Comparison of ENCODE assay signal across 16 cellular contexts in the genomic region with DNA sequence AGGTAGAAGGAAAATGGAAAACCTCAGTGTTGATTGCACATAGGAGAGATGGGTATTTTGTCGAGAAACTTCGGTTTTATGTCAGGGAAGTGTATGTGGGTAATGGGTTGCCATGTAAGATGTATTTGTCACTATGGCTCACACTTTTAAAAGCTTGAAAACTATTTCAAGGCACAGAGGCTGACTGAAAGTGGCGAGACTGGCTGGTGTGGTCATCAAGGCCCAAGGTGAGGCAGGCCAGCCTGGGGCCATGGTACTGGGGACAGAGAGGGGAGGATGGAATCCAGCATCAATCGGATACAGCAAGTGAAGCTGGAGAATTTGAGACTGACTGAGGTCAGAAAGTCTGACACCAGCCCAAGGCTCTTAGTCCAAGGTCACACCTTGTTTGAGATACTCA. TPM values are rescaled to one million over a fixed set of nuclear protein-coding genes. Genes with fewer than 3 reads are reported as not detected.
DNase-seq lines count a peak whose midpoint lies in the region; ATAC-seq and TF ChIP-seq lines count a peak whose summit lies in the region.
"Had no signal": no experiment of that assay in that cellular context is flagged by ENCODE, and none has a peak within 500 bp of the region (broad histone marks: within the 10 kb centered on the region; RNA-seq: fewer than 3 reads in every experiment).

No MANE protein-coding gene starts in this region.

- no peaks in the 10 kb centered on the region for H3K27me3 ChIP-seq in CD4-positive, CD25-positive, alpha-beta regulatory T cell (ENCODE audit: control insufficient read depth, insufficient read depth, low read length)
- H3K27me3 ChIP-seq: MG63 had no signal

- H3K27ac ChIP-seq in CD4-positive, CD25-positive, alpha-beta regulatory T cell (ENCODE audit: insufficient read depth, low read length, poor library complexity, severe bottlenecking): no peak overlapping the region
- 0 out of 2 replicates have a peak overlapping the region, but pooled peaks have one; percentile 22 for H3K27ac ChIP-seq in RWPE1
- H3K27ac ChIP-seq: C4-2B, PC-9 had no signal

- H3K27ac Mint-ChIP-seq in CD4-positive, CD25-positive, alpha-beta regulatory T cell: peak overlapping the region in 2 of 3 donors; percentile 51 to 65
- H3K27ac Mint-ChIP-seq in endothelial cell (ENCODE audit: unreplicated experiment): no peak overlapping the region
- peak overlapping the region; percentile 56 for H3K27ac Mint-ChIP-seq in stimulated activated naive B cell treated with anti-CD40 and anti-IgM and Interleukin-4, amounts not matched to agents 10 μg/mL and 1 μg/mL and 100 μg/mL, for 72 hours

- POLR2A ChIA-PET in RWPE1 (lab: Yijun Ruan, JAX; ENCODE audit: low non-redundant PET): no interaction called here

- no peaks in the 10 kb centered on the region for H3K4me1 ChIP-seq in CD4-positive, CD25-positive, alpha-beta regulatory T cell (ENCODE audit: control insufficient read depth, insufficient read depth, low read length, poor library complexity, severe bottlenecking)

- H3K27me3 Mint-ChIP-seq in CD4-positive, CD25-positive, alpha-beta regulatory T cell: no peaks in the 10 kb centered on the region
- peaks cover 4% of the 10 kb centered on the region for H3K27me3 Mint-ChIP-seq in endothelial cell (ENCODE audit: unreplicated experiment)
- no peaks in the 10 kb centered on the region for H3K27me3 Mint-ChIP-seq in stimulated activated naive B cell treated with anti-CD40 and anti-IgM and Interleukin-4, amounts not matched to agents 10 μg/mL and 1 μg/mL and 100 μg/mL, for 72 hours

- CTCF ChIA-PET in RWPE1 (lab: Yijun Ruan, JAX): no interaction called here

- no peaks in the 10 kb centered on the region for H3K9me3 ChIP-seq in CD4-positive, CD25-positive, alpha-beta regulatory T cell (ENCODE audit: control insufficient read depth in 2 of 2, low read length in 2 of 2)
- H3K9me3 ChIP-seq: MG63 had no signal

- H3K9me3 Mint-ChIP-seq in CD4-positive, CD25-positive, alpha-beta regulatory T cell: no peaks in the 10 kb centered on the region
- no peaks in the 10 kb centered on the region for H3K9me3 Mint-ChIP-seq in endothelial cell (ENCODE audit: unreplicated experiment)
- H3K9me3 Mint-ChIP-seq in stimulated activated naive B cell treated with anti-CD40 and anti-IgM and Interleukin-4, amounts not matched to agents 10 μg/mL and 1 μg/mL and 100 μg/mL, for 72 hours: no peaks in the 10 kb centered on the region

- peaks cover 0 to 13% (median 4%) of the 10 kb centered on the region in 4 donors for H3K4me1 Mint-ChIP-seq in CD4-positive, CD25-positive, alpha-beta regulatory T cell
- H3K4me1 Mint-ChIP-seq in endothelial cell (ENCODE audit: unreplicated experiment): no peaks in the 10 kb centered on the region
- peaks cover 14 to 15% of the 10 kb centered on the region in 2 donors for H3K4me1 Mint-ChIP-seq in stimulated activated naive B cell treated with anti-CD40 and anti-IgM and Interleukin-4, amounts not matched to agents 10 μg/mL and 1 μg/mL and 100 μg/mL, for 72 hours

- TF ChIP-seq CTCF in RWPE1 (conservative IDR thresholded peaks at IDR 0.05; ENCODE audit: low read depth) (no peak), endothelial cell (IDR thresholded peaks at IDR 0.05; ENCODE audit: unreplicated experiment) (no peak)

- peaks cover 33% of the 10 kb centered on the region for H3K36me3 Mint-ChIP-seq in CD4-positive, CD25-positive, alpha-beta regulatory T cell
- H3K36me3 Mint-ChIP-seq in endothelial cell (ENCODE audit: low read depth, unreplicated experiment): peaks cover 22% of the 10 kb centered on the region
- H3K36me3 Mint-ChIP-seq in stimulated activated naive B cell treated with anti-CD40 and anti-IgM and Interleukin-4, amounts not matched to agents 10 μg/mL and 1 μg/mL and 100 μg/mL, for 72 hours: peaks cover 45 to 63% of the 10 kb centered on the region in 2 donors

- H3K4me3 Mint-ChIP-seq in CD4-positive, CD25-positive, alpha-beta regulatory T cell: no peak overlapping the region
- H3K4me3 Mint-ChIP-seq in endothelial cell (ENCODE audit: unreplicated experiment): peak overlapping the region; percentile 27
- no peak overlapping the region for H3K4me3 Mint-ChIP-seq in stimulated activated naive B cell treated with anti-CD40 and anti-IgM and Interleukin-4, amounts not matched to agents 10 μg/mL and 1 μg/mL and 100 μg/mL, for 72 hours

- no peak for ATAC-seq in CD4-positive, CD25-positive, alpha-beta regulatory T cell (ENCODE audit: low read depth in 2 of 2)
- no peak for ATAC-seq in stimulated activated naive B cell treated with anti-CD40 and anti-IgM and Interleukin-4, amounts not matched to agents 10 μg/mL and 1 μg/mL and 100 μg/mL, for 72 hours (replicated peaks)
- ATAC-seq in HG02885 (IDR thresholded peaks at IDR 0.05; ENCODE audit: poor library complexity, unreplicated experiment) (no peak), GM18870 (IDR thresholded peaks at IDR 0.05; ENCODE audit: unreplicated experiment) (no peak)

- DNase-seq in CD4-positive, CD25-positive, alpha-beta regulatory T cell: no peak
- no peak for DNase-seq in RWPE1 (ENCODE audit: low spot score)
- DNase-seq in endothelial cell (ENCODE audit: low spot score): no peak
- DNase-seq in stimulated activated naive B cell treated with anti-CD40 and anti-IgM and Interleukin-4, amounts not matched to agents 10 μg/mL and 1 μg/mL and 100 μg/mL, for 72 hours: no peak
- DNase-seq in islet precursor cell: no peak
- DNase-seq: EL, MG63, NCI-H1092, NCI-H146, NCI-H2081 treated with DMSO at 0.1 percent for 48 hours, NCI-H510A, NCI-H774, PC-9 had no signal

- H3K36me3 ChIP-seq in CD4-positive, CD25-positive, alpha-beta regulatory T cell (ENCODE audit: control insufficient read depth, insufficient read depth, low read length): peaks cover 64% of the 10 kb centered on the region

- no peak overlapping the region for H3K4me3 ChIP-seq in CD4-positive, CD25-positive, alpha-beta regulatory T cell (ENCODE audit: low read depth, low read length)
- H3K4me3 ChIP-seq: MG63, PC-9 had no signal

RNA-seq across cellular contexts. Expression of gene TTC7A, which starts 51.8 kb away (rescaled TPM):
- total RNA-seq in CD4-positive, CD25-positive, alpha-beta regulatory T cell: 65.0 TPM
- polyA plus RNA-seq in CD4-positive, CD25-positive, alpha-beta regulatory T cell: 10 to 100 TPM; 14.5 to 18.3 (median 16.6) TPM
- total RNA-seq in endothelial cell (ENCODE audit: unreplicated experiment): 10.8 TPM
